18 cellular contexts compared by ENCODE assay signal in the genomic region with DNA sequence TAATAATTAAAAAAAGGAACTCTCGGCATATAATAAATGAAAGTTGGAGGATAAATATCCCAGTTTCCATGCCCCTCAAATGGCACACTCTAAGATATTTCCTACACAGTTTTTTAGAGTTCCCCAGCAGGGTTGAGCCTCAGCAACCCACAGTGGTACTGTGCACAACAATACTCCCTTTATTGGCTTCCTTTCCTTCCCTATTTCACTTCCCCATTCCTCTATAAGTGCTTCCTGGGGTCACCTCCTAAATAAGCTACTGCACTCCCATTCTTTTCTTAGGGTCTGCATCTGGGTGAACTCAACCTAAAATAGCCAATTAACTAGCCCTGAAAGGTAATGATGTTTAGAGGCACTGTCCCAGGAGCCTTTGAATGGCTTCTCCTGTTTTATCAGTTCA.
DNase-seq lines count a peak whose midpoint lies in the region; TF ChIP-seq lines count a peak whose summit lies in the region.
"Had no signal": no experiment of that assay in that cellular context is flagged by ENCODE, and none has a peak within 500 bp of the region (broad histone marks: within the 10 kb centered on the region; RNA-seq: fewer than 3 reads in every experiment).

No MANE protein-coding gene starts in this region.

- no peak for TF ChIP-seq CTCF in PC-9 (conservative IDR thresholded peaks at IDR 0.05)

- no peak overlapping the region for H3K4me3 Mint-ChIP-seq in activated CD4-positive, alpha-beta memory T cell treated with anti-CD3 and anti-CD28 coated beads for 36 hours
- H3K4me3 Mint-ChIP-seq: B cell had no signal

- DNase-seq in GM23248 (no peak), MV-4-11 (lab: John Stamatoyannopoulos, UW) (peak; percentile 73), adipocyte (ENCODE audit: low read depth) (no peak), GM19240 (ENCODE audit: insufficient read length, low spot score) (no peak), PC-9 (no peak), AML-193 (lab: John Stamatoyannopoulos, UW) (no peak)
- no peak for DNase-seq in activated CD4-positive, alpha-beta memory T cell treated with anti-CD3 and anti-CD28 coated beads for 36 hours
- DNase-seq: COR-L47, DMS 273 treated with DMSO at 0.1 percent for 48 hours, DND-41, KG1, NCI-H1105, NCI-H1694, NCI-H2081 treated with DMSO at 0.1 percent for 48 hours, NCI-H510A treated with DMSO at 0.1 percent for 48 hours, NCI-H774 had no signal

- H3K9ac ChIP-seq in GM23248, result no peak overlapping the region
- no peak overlapping the region for H3K9ac ChIP-seq in adipocyte (ENCODE audit: low read length)

- no peaks in the 10 kb centered on the region for H3K4me1 Mint-ChIP-seq in activated CD4-positive, alpha-beta memory T cell treated with anti-CD3 and anti-CD28 coated beads for 36 hours (ENCODE audit: low read depth)
- H3K4me1 Mint-ChIP-seq: B cell had no signal

- H3K27me3 ChIP-seq in GM23248 (replicated peaks; ENCODE audit: insufficient read depth) (no peaks in the 10 kb centered on the region), adipocyte (replicated peaks; ENCODE audit: control insufficient read depth, insufficient read depth, low read length) (no peaks in the 10 kb centered on the region), muscle layer of duodenum (ENCODE audit: low read depth, low read length) (no peaks in the 10 kb centered on the region), PC-9 (ENCODE audit: insufficient read depth, low read depth) (no peaks in the 10 kb centered on the region)

- no peaks in the 10 kb centered on the region for H3F3A ChIP-seq in GM23248 (ENCODE audit: insufficient read depth)
- H3F3A ChIP-seq in PC-9 (ENCODE audit: insufficient read depth, low read depth), result no peaks in the 10 kb centered on the region

- no TSS peak for BruUV-seq in PC-9 (replicated peaks; lab: Mats Ljungman, UMichigan)

- H3K4me2 ChIP-seq in GM23248 (ENCODE audit: unreplicated experiment) (no peak overlapping the region), PC-9 (no peak overlapping the region)

- H3K27me3 Mint-ChIP-seq in activated CD4-positive, alpha-beta memory T cell treated with anti-CD3 and anti-CD28 coated beads for 36 hours, result no peaks in the 10 kb centered on the region
- H3K27me3 Mint-ChIP-seq: B cell had no signal

- no peaks in the 10 kb centered on the region for H4K20me1 ChIP-seq in GM23248 (ENCODE audit: insufficient read depth)
- no peaks in the 10 kb centered on the region for H4K20me1 ChIP-seq in PC-9 (ENCODE audit: insufficient read depth)

- peak overlapping the region; percentile 57; the same call in 1 of the 2 replicates for H3K4me3 ChIP-seq in GM23248
- peak overlapping the region; percentile 62 for H3K4me3 ChIP-seq in adipocyte (ENCODE audit: low read length)
- peak overlapping the region; percentile 5 to 21 for H3K4me3 ChIP-seq in muscle layer of duodenum (ENCODE audit: low read depth in 1 of 2, low read length in 2 of 2)
- H3K4me3 ChIP-seq in PC-9, result no peak overlapping the region

- POLR2A ChIA-PET in PC-9 (lab: Charles Lee; ENCODE audit: unreplicated experiment), result interaction anchor here (0.6 kb wide), 1 partner anchor 48 kb away, joined by 3 read pairs; no protein-coding TSS in a partner anchor
- POLR2A ChIA-PET in activated CD4-positive, alpha-beta memory T cell treated with anti-CD3 and anti-CD28 coated beads for 36 hours (lab: Charles Lee), result no interaction called here

- no peak overlapping the region for H3K27ac Mint-ChIP-seq in activated CD4-positive, alpha-beta memory T cell treated with anti-CD3 and anti-CD28 coated beads for 36 hours
- H3K27ac Mint-ChIP-seq: B cell had no signal

- no peaks in the 10 kb centered on the region for H3K36me3 Mint-ChIP-seq in activated CD4-positive, alpha-beta memory T cell treated with anti-CD3 and anti-CD28 coated beads for 36 hours

- intact Hi-C loops in PC-9 (cut with micrococcal nuclease; ENCODE audit: unreplicated experiment), result no loop called here
- intact Hi-C loops in activated CD4-positive, alpha-beta memory T cell treated with anti-CD3 and anti-CD28 coated beads for 36 hours (cut with micrococcal nuclease), result no loop called here

- 87% methylated on average over 1 of the region's 1 CpG; no CpG with 5 or more reads in 1 of the 2 experiments for WGBS in GM23248 (ENCODE audit: low coverage in 1 of 2, low lambda C conversion rate in 2 of 2, missing lambda C conversion rate in 2 of 2), 2 experiments

- 0 out of 2 replicates have a peak overlapping the region, but pooled peaks have one; percentile 41 for H2AFZ ChIP-seq in GM23248
- no peak overlapping the region for H2AFZ ChIP-seq in PC-9

- H3K9me2 ChIP-seq in GM23248 (ENCODE audit: insufficient read depth), result no peaks in the 10 kb centered on the region
- H3K9me2 ChIP-seq in PC-9 (ENCODE audit: insufficient read depth), result no peaks in the 10 kb centered on the region

- H3K27ac ChIP-seq in GM23248 (no peak overlapping the region), muscle layer of duodenum (ENCODE audit: low read length) (no peak overlapping the region), PC-9 (no peak overlapping the region)

- H3K36me3 ChIP-seq in GM23248 (ENCODE audit: low read depth) (no peaks in the 10 kb centered on the region), adipocyte (ENCODE audit: control insufficient read depth, insufficient read depth, low read length, severe bottlenecking) (no peaks in the 10 kb centered on the region), muscle layer of duodenum (ENCODE audit: control insufficient read depth in 1 of 2, insufficient read depth in 2 of 2, low read length in 2 of 2) (no peaks in the 10 kb centered on the region), PC-9 (ENCODE audit: low read depth) (no peaks in the 10 kb centered on the region)

- H3K9me3 Mint-ChIP-seq in activated CD4-positive, alpha-beta memory T cell treated with anti-CD3 and anti-CD28 coated beads for 36 hours, result no peaks in the 10 kb centered on the region

- no peaks in the 10 kb centered on the region for H3K9me3 ChIP-seq in GM23248 (ENCODE audit: low read depth)
- no peaks in the 10 kb centered on the region for H3K9me3 ChIP-seq in adipocyte (ENCODE audit: control insufficient read depth, low read length)
- no peaks in the 10 kb centered on the region for H3K9me3 ChIP-seq in muscle layer of duodenum (ENCODE audit: control insufficient read depth in 1 of 2, low read length in 2 of 2)
- H3K9me3 ChIP-seq in PC-9 (ENCODE audit: insufficient read depth, low read depth), result no peaks in the 10 kb centered on the region

- CTCF ChIA-PET in PC-9 (lab: Charles Lee), result no interaction called here
- CTCF ChIA-PET in activated CD4-positive, alpha-beta memory T cell treated with anti-CD3 and anti-CD28 coated beads for 36 hours (lab: Charles Lee), result no interaction called here

- in situ Hi-C loops in GM23248 (cut with MboI), result no loop called here

- H3K4me1 ChIP-seq in GM23248 (ENCODE audit: insufficient read depth) (no peaks in the 10 kb centered on the region), adipocyte (ENCODE audit: control insufficient read depth, insufficient read depth, low read length) (peaks cover 5% of the 10 kb centered on the region), muscle layer of duodenum (ENCODE audit: control insufficient read depth in 1 of 2, insufficient read depth in 2 of 2, low read length in 2 of 2) (no peaks in the 10 kb centered on the region), PC-9 (replicated peaks; ENCODE audit: insufficient read depth) (no peaks in the 10 kb centered on the region)

- no peaks in the 10 kb centered on the region for H3K79me2 ChIP-seq in GM23248 (ENCODE audit: insufficient read depth)
- no peaks in the 10 kb centered on the region for H3K79me2 ChIP-seq in PC-9 (ENCODE audit: low read depth)
